In genomic region chr12:8390001-8390797, GRCh38 we compare ENCODE assay signal across 8 cellular contexts.
DNase-seq lines count a peak whose midpoint lies in the region; ATAC-seq and TF ChIP-seq lines count a peak whose summit lies in the region.
"Not testable (repeated sequence)": the region's sequence is repeated elsewhere in the genome, so short reads cannot be mapped to it uniquely, and the experiment has no call there.

No MANE protein-coding gene starts in this region.

- not testable (repeated sequence) for H3K4me3 ChIP-seq in PC-3 (ENCODE audit: low read length)
- H3K4me3 ChIP-seq in colonic mucosa (peak overlapping the region; percentile 33), iPS-18c (ENCODE audit: insufficient read depth, low read depth, low read length) (peak overlapping the region; percentile 51), parathyroid adenoma (ENCODE audit: low read depth, low read length) (peak overlapping the region; percentile 49)

- not testable (repeated sequence) for H3K4me1 ChIP-seq in PC-3 (ENCODE audit: insufficient read depth, low read length); colonic mucosa; parathyroid adenoma

- intact Hi-C loops in PC-3 (cut with micrococcal nuclease); colonic mucosa (cut with DNase I): not testable (repeated sequence)

- H2AFZ ChIP-seq in PC-3 (ENCODE audit: low read length): not testable (repeated sequence)
- peak overlapping the region; percentile 96 for H2AFZ ChIP-seq in parathyroid adenoma

- H3K27me3 ChIP-seq in PC-3 (ENCODE audit: low read length); colonic mucosa; parathyroid adenoma (ENCODE audit: control insufficient read depth, insufficient read depth, low read length): not testable (repeated sequence)

- H3K36me3 ChIP-seq in PC-3 (ENCODE audit: low read depth, low read length); colonic mucosa; parathyroid adenoma (ENCODE audit: control insufficient read depth, insufficient read depth, low read length): not testable (repeated sequence)

- CTCF ChIA-PET in PC-3 (lab: Charles Lee): not testable (repeated sequence)
- CTCF ChIA-PET in activated CD8-positive, alpha-beta memory T cell treated with anti-CD3 and anti-CD28 coated beads, Interleukin-2, amount 10 ng/mL, durations not matched to agents 7 days and 5 days (lab: Charles Lee): interaction anchor here (0.6 to 1.1 kb wide), 3 partner anchors 9 to 282 kb away, joined by 3 to 4 read pairs (median 3); no protein-coding TSS in a partner anchor

- POLR2A ChIA-PET in PC-3 (lab: Charles Lee; ENCODE audit: unreplicated experiment): not testable (repeated sequence)

- DNase-seq in COR-L47 (lab: John Stamatoyannopoulos, UW) (peak; percentile 0), HK-2 (ENCODE audit: unreplicated experiment) (peak; percentile 75), colonic mucosa (peak; percentile 70), superior temporal gyrus (ENCODE audit: extremely low spot score) (peak; percentile 14)
- DNase-seq in PC-3: not testable (repeated sequence)
- peak; percentile 65 for DNase-seq in activated CD8-positive, alpha-beta memory T cell treated with anti-CD3 and anti-CD28 coated beads, Interleukin-2, amount 10 ng/mL, durations not matched to agents 7 days and 5 days

- H4K20me1 ChIP-seq in PC-3 (ENCODE audit: low read length): not testable (repeated sequence)

- peaks cover 16% of the 10 kb centered on the region for H3K27me3 Mint-ChIP-seq in activated CD8-positive, alpha-beta memory T cell treated with anti-CD3 and anti-CD28 coated beads, Interleukin-2, amount 10 ng/mL, durations not matched to agents 7 days and 5 days

- H3K9me3 Mint-ChIP-seq in activated CD8-positive, alpha-beta memory T cell treated with anti-CD3 and anti-CD28 coated beads, Interleukin-2, amount 10 ng/mL, durations not matched to agents 7 days and 5 days (ENCODE audit: low read depth): not testable (repeated sequence)

- TF ChIP-seq CTCF in PC-3 (conservative IDR thresholded peaks at IDR 0.05; ENCODE audit: low read depth, low read length): not testable (repeated sequence)
- TF ChIP-seq CTCF in colonic mucosa (IDR thresholded peaks at IDR 0.05) (peak; percentile 47), parathyroid adenoma (IDR thresholded peaks at IDR 0.05) (peak; percentile 87)

- H3K9me3 ChIP-seq in PC-3 (ENCODE audit: low read length); colonic mucosa; iPS-18c (ENCODE audit: control insufficient read depth, insufficient read depth, low read length); parathyroid adenoma (ENCODE audit: control insufficient read depth, low read length): not testable (repeated sequence)

- not testable (repeated sequence) for H3K36me3 Mint-ChIP-seq in activated CD8-positive, alpha-beta memory T cell treated with anti-CD3 and anti-CD28 coated beads, Interleukin-2, amount 10 ng/mL, durations not matched to agents 7 days and 5 days

- H3K4me1 Mint-ChIP-seq in activated CD8-positive, alpha-beta memory T cell treated with anti-CD3 and anti-CD28 coated beads, Interleukin-2, amount 10 ng/mL, durations not matched to agents 7 days and 5 days: not testable (repeated sequence)

- H3K9ac ChIP-seq in PC-3 (ENCODE audit: low read length); colonic mucosa (ENCODE audit: low read depth in 2 of 2, low read length in 2 of 2); parathyroid adenoma: not testable (repeated sequence)

- H3K79me2 ChIP-seq in PC-3 (ENCODE audit: low read length); parathyroid adenoma: not testable (repeated sequence)

- not testable (repeated sequence) for H3F3A ChIP-seq in PC-3 (ENCODE audit: low read length, unreplicated experiment)

- H3K9me2 ChIP-seq in PC-3 (replicated peaks; ENCODE audit: low read length): not testable (repeated sequence)

- H3K27ac Mint-ChIP-seq in activated CD8-positive, alpha-beta memory T cell treated with anti-CD3 and anti-CD28 coated beads, Interleukin-2, amount 10 ng/mL, durations not matched to agents 7 days and 5 days: not testable (repeated sequence)

- peak; percentile 64 for ATAC-seq in PC-3
- peak; percentile 65 for ATAC-seq in activated CD8-positive, alpha-beta memory T cell treated with anti-CD3 and anti-CD28 coated beads, Interleukin-2, amount 10 ng/mL, durations not matched to agents 7 days and 5 days

- H3K4me3 Mint-ChIP-seq in activated CD8-positive, alpha-beta memory T cell treated with anti-CD3 and anti-CD28 coated beads, Interleukin-2, amount 10 ng/mL, durations not matched to agents 7 days and 5 days: not testable (repeated sequence)

- not testable (repeated sequence) for BruUV-seq in PC-3 (replicated peaks; lab: Mats Ljungman, UMichigan)

- not testable (repeated sequence) for H3K4me2 ChIP-seq in PC-3 (ENCODE audit: low read length)
- H3K4me2 ChIP-seq in parathyroid adenoma (ENCODE audit: low read length): peak overlapping the region; percentile 62

- H3K27ac ChIP-seq in PC-3 (ENCODE audit: low read length); colonic mucosa: not testable (repeated sequence)
- H3K27ac ChIP-seq in parathyroid adenoma: peak overlapping the region; percentile 59
